Comparison of ENCODE assay signal across 1 cellular context in the genomic region with DNA sequence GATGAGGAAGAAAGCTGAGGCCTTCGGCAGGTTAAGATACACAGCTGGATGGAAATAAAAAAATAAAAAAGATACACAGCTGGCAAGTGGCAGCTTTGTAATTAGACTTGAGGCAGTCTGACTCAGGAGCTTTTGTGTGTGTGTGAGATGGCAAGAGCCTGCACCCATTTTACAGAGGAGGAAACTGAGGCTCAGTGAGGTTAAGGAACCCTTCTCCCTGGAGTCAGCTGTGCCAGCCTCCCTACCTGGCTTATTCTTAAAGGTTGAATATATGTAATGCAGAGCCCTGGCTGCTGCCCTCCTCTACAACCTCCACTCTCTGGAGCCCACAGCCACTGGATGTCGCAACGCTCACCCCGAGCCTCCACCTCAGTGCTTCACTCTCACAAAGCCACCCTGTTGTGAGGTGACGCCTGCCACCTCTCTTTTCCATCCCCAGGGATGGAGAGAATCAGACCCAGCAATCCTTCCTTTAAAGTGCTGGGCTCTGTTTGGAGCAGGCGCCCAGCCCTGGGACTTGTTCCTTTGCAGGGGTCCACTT.
A peak's percentile ranks its signal among the peaks of the same experiment; 100 is the strongest.
TF ChIP-seq lines count a peak whose summit lies in the region.

No MANE protein-coding gene starts in this region.

TF ChIP-seq in H1, 55 proteins besides CTCF, POLR2A, EP300 and RAD21 (continued from another document):
- TF ChIP-seq CHD7 (IDR thresholded peaks at IDR 0.05; ENCODE audit: insufficient replicate concordance, low read length) (no peak), BCL11A (IDR thresholded peaks at IDR 0.05; ENCODE audit: low read depth in 2 of 2, low read length in 2 of 2) (no peak), SIX5 (IDR thresholded peaks at IDR 0.05; ENCODE audit: low read depth, low read length) (no peak), CEBPB (IDR thresholded peaks at IDR 0.05; ENCODE audit: low read depth, low read length) (peak; percentile 76), TAF1 (IDR thresholded peaks at IDR 0.05; ENCODE audit: low read depth, low read length) (no peak), SP2 (IDR thresholded peaks at IDR 0.05; ENCODE audit: low read length) (no peak), HDAC6 (IDR thresholded peaks at IDR 0.05; ENCODE audit: low read depth, low read length) (no peak), BRCA1 (IDR thresholded peaks at IDR 0.05; ENCODE audit: low read depth, low read length) (no peak)
